In the genomic region with DNA sequence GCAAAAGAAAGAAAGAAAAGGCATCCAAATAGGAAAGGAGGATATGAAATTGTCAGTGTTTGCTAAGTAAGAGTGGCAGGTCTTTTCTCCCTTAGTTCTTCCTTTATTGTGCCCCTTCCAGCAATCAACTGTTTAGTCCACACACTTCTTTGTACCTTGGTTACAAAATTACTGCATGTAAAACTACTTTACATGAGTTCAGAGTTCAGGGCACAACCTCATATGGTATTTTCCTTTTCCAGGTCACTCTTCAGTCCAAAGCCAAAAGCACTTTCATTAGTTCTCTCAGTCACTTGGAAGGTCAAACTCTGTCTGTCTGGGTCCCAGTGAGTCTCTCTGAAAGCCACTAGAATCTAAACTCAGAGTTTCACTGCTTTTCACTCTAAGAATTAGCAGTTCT, we compare ENCODE assay signal across 35 cellular contexts.
"Had no signal": no experiment of that assay in that cellular context is flagged by ENCODE, and none has a peak within 500 bp of the region (broad histone marks: within the 10 kb centered on the region; RNA-seq: fewer than 3 reads in every experiment).

No MANE protein-coding gene starts in this region.

- DNase-seq: Karpas-422, Kasumi-1, MG63, MM.1S, MV-4-11, NCI-H1048, NCI-H1092, NCI-H1092 treated with DMSO at 0.1 percent for 48 hours, NCI-H1105, NCI-H1105 treated with DMSO at 0.1 percent for 48 hours, NCI-H1417, NCI-H1417 treated with DMSO at 0.1 percent for 48 hours, NCI-H1436, NCI-H1436 treated with DMSO at 0.1 percent for 48 hours, NCI-H146, NCI-H1694, NCI-H1694 treated with DMSO at 0.1 percent for 48 hours, NCI-H187, NCI-H187 treated with DMSO at 0.1 percent for 48 hours, NCI-H1930, NCI-H2029, NCI-H2029 treated with DMSO at 0.1 percent for 48 hours, NCI-H2081, NCI-H2081 treated with DMSO at 0.1 percent for 48 hours, NCI-H2107, NCI-H2171, NCI-H2171 treated with DMSO at 0.1 percent for 48 hours, NCI-H2227 treated with DMSO at 0.1 percent for 48 hours, NCI-H226, NCI-H345, NCI-H446, NCI-H446 treated with DMSO at 0.1 percent for 48 hours, NCI-H510A, NCI-H510A treated with DMSO at 0.1 percent for 48 hours, NCI-H524 had no signal

- H3K27me3 ChIP-seq: MG63 had no signal

- H3K36me3 ChIP-seq: MG63 had no signal

- H3K9me3 ChIP-seq: MG63 had no signal

- H3K4me3 ChIP-seq: MG63 had no signal
